7 cellular contexts compared by ENCODE assay signal in the genomic region with DNA sequence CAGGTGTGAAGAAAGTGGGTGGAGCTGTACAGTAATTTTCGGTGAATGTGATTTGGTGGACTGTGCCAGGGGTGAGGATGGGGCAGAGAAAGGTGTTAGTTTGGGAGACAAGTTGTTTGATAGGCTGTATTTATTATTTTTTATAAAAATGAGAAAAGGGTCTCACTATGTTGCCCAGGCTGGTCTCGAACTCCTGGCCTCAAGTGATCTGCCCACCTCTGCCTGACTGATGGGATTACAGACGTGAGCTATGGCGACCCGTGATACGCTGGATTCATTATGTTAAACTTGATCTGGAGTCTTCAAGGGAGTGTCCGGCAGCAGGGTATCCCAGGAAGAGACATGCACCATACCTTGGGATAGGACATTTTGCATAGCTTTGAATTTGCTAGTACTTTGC. TPM values are rescaled to one million over a fixed set of nuclear protein-coding genes. Genes with fewer than 3 reads are reported as not detected.
DNase-seq lines count a peak whose midpoint lies in the region; ATAC-seq and TF ChIP-seq lines count a peak whose summit lies in the region.

No MANE protein-coding gene starts in this region.

- H3K36me3 Mint-ChIP-seq in activated CD4-positive, alpha-beta memory T cell treated with anti-CD3 and anti-CD28 coated beads for 36 hours = no peaks in the 10 kb centered on the region
- peaks cover 12 to 13% of the 10 kb centered on the region in 2 donors for H3K36me3 Mint-ChIP-seq in stimulated activated naive B cell treated with anti-CD40 and anti-IgM and Interleukin-4, amounts not matched to agents 10 μg/mL and 1 μg/mL and 100 μg/mL, for 72 hours

- no peaks in the 10 kb centered on the region for H3K27me3 Mint-ChIP-seq in activated CD4-positive, alpha-beta memory T cell treated with anti-CD3 and anti-CD28 coated beads for 36 hours
- H3K27me3 Mint-ChIP-seq in stimulated activated naive B cell treated with anti-CD40 and anti-IgM and Interleukin-4, amounts not matched to agents 10 μg/mL and 1 μg/mL and 100 μg/mL, for 72 hours = no peaks in the 10 kb centered on the region

- no peak for TF ChIP-seq CTCF in HFF-Myc (IDR thresholded peaks at IDR 0.05; ENCODE audit: low read depth, low read length, missing control alignments)

- no peak overlapping the region for H3K27ac ChIP-seq in iPS-18a (ENCODE audit: low read length)

- CTCF ChIA-PET in activated CD4-positive, alpha-beta memory T cell treated with anti-CD3 and anti-CD28 coated beads for 36 hours (lab: Charles Lee) = no interaction called here

- no peaks in the 10 kb centered on the region for H3K9me3 ChIP-seq in iPS-18a (ENCODE audit: control insufficient read depth, low read depth, low read length)

- H3K27ac Mint-ChIP-seq in activated CD4-positive, alpha-beta memory T cell treated with anti-CD3 and anti-CD28 coated beads for 36 hours = peak overlapping the region; percentile 91
- H3K27ac Mint-ChIP-seq in stimulated activated naive B cell treated with anti-CD40 and anti-IgM and Interleukin-4, amounts not matched to agents 10 μg/mL and 1 μg/mL and 100 μg/mL, for 72 hours = peak overlapping the region; percentile 94

- H3K4me1 Mint-ChIP-seq in activated CD4-positive, alpha-beta memory T cell treated with anti-CD3 and anti-CD28 coated beads for 36 hours (ENCODE audit: low read depth) = peaks cover 58% of the 10 kb centered on the region
- H3K4me1 Mint-ChIP-seq in stimulated activated naive B cell treated with anti-CD40 and anti-IgM and Interleukin-4, amounts not matched to agents 10 μg/mL and 1 μg/mL and 100 μg/mL, for 72 hours = peaks cover 33 to 60% of the 10 kb centered on the region in 2 donors

- no peak overlapping the region for H3K9ac ChIP-seq in iPS-18a (ENCODE audit: low read length)

- POLR2A ChIA-PET in activated CD4-positive, alpha-beta memory T cell treated with anti-CD3 and anti-CD28 coated beads for 36 hours (lab: Charles Lee) = interaction anchor here (0.6 to 0.7 kb wide), 2 partner anchors 26 to 70 kb away, joined by 3 read pairs; no protein-coding TSS in a partner anchor

- intact Hi-C loops in activated CD4-positive, alpha-beta memory T cell treated with anti-CD3 and anti-CD28 coated beads for 36 hours (cut with micrococcal nuclease) = loop anchor here (2.0 to 10.0 kb wide), 4 partner anchors 185 to 833 kb away; partner anchors contain the start of gene VCL

- no peaks in the 10 kb centered on the region for H3K9me3 Mint-ChIP-seq in activated CD4-positive, alpha-beta memory T cell treated with anti-CD3 and anti-CD28 coated beads for 36 hours
- peaks cover 0 to 6% of the 10 kb centered on the region in 2 donors for H3K9me3 Mint-ChIP-seq in stimulated activated naive B cell treated with anti-CD40 and anti-IgM and Interleukin-4, amounts not matched to agents 10 μg/mL and 1 μg/mL and 100 μg/mL, for 72 hours

- H3K4me3 ChIP-seq in HFF-Myc (replicated peaks; ENCODE audit: low read depth, low read length) = peak overlapping the region; percentile 77
- H3K4me3 ChIP-seq in iPS-18a (ENCODE audit: low read length) = peak overlapping the region; percentile 90

- ATAC-seq in stimulated activated naive B cell treated with anti-CD40 and anti-IgM and Interleukin-4, amounts not matched to agents 10 μg/mL and 1 μg/mL and 100 μg/mL, for 72 hours (replicated peaks) = no peak
- ATAC-seq in GM18867 (IDR thresholded peaks at IDR 0.05; ENCODE audit: unreplicated experiment) (no peak), GM21381 (IDR thresholded peaks at IDR 0.05; ENCODE audit: unreplicated experiment) (no peak)

- H3K36me3 ChIP-seq in iPS-18a (ENCODE audit: control insufficient read depth, low read depth, low read length) = no peaks in the 10 kb centered on the region

- no peak for DNase-seq in HFF-Myc (ENCODE audit: extremely low read depth, low read depth)
- no peak for DNase-seq in activated CD4-positive, alpha-beta memory T cell treated with anti-CD3 and anti-CD28 coated beads for 36 hours
- DNase-seq in stimulated activated naive B cell treated with anti-CD40 and anti-IgM and Interleukin-4, amounts not matched to agents 10 μg/mL and 1 μg/mL and 100 μg/mL, for 72 hours = no peak
- DNase-seq in AG20443 (ENCODE audit: low spot score) = no peak

- no peaks in the 10 kb centered on the region for H3K27me3 ChIP-seq in iPS-18a (ENCODE audit: control insufficient read depth, insufficient read depth, low read length)

- peak overlapping the region; percentile 89 for H3K4me3 Mint-ChIP-seq in activated CD4-positive, alpha-beta memory T cell treated with anti-CD3 and anti-CD28 coated beads for 36 hours
- peak overlapping the region; percentile 97 to 99 for H3K4me3 Mint-ChIP-seq in stimulated activated naive B cell treated with anti-CD40 and anti-IgM and Interleukin-4, amounts not matched to agents 10 μg/mL and 1 μg/mL and 100 μg/mL, for 72 hours

- H3K4me1 ChIP-seq in iPS-18a (ENCODE audit: control insufficient read depth, low read depth, low read length) = peaks cover 6% of the 10 kb centered on the region

RNA-seq across cellular contexts. Expression of gene KAT6B, which starts 1.3 kb away (rescaled TPM):
- total RNA-seq in activated CD4-positive, alpha-beta memory T cell treated with anti-CD3 and anti-CD28 coated beads for 36 hours = 10 to 100 TPM; 17.4 to 20.5 TPM
